ENCODE assay signal across 13 cellular contexts in genomic region chr1:27626031-27626935, GRCh38. TPM values are rescaled to one million over a fixed set of nuclear protein-coding genes. Genes with fewer than 3 reads are reported as not detected.
A peak's percentile ranks its signal among the peaks of the same experiment; 100 is the strongest.
DNase-seq lines count a peak whose midpoint lies in the region; ATAC-seq and TF ChIP-seq lines count a peak whose summit lies in the region.
"Had no signal": no experiment of that assay in that cellular context is flagged by ENCODE, and none has a peak within 500 bp of the region (broad histone marks: within the 10 kb centered on the region; RNA-seq: fewer than 3 reads in every experiment).

No MANE protein-coding gene starts in this region.

- no peaks in the 10 kb centered on the region for H3K9me3 ChIP-seq in T-helper 17 cell (ENCODE audit: control insufficient read depth, low read length, poor library complexity, severe bottlenecking)
- H3K9me3 ChIP-seq in mononuclear cell (ENCODE audit: low read depth, low read length), result no peaks in the 10 kb centered on the region
- H3K9me3 ChIP-seq in smooth muscle cell (replicated peaks; ENCODE audit: low read depth), result no peaks in the 10 kb centered on the region
- H3K9me3 ChIP-seq: prostate gland had no signal

- no peak overlapping the region for H3K9ac ChIP-seq in smooth muscle cell (ENCODE audit: low read depth)

- no peaks in the 10 kb centered on the region for H3K36me3 ChIP-seq in smooth muscle cell (ENCODE audit: low read depth)
- H3K36me3 ChIP-seq: prostate gland had no signal

- DNase-seq in T-helper 17 cell (no peak), smooth muscle cell (lab: John Stamatoyannopoulos, UW; ENCODE audit: unreplicated experiment) (no peak), globus pallidus (ENCODE audit: low spot score) (no peak)
- no peak for DNase-seq in activated CD4-positive, alpha-beta memory T cell treated with anti-CD3 and anti-CD28 coated beads, Interleukin-2, amount 10 ng/mL, durations not matched to agents 7 days and 5 days
- DNase-seq: activated CD4-positive, alpha-beta T cell treated with anti-CD3 and anti-CD28 coated beads, Interleukin-2, amount 50 U/mL, for 4 hours; DMS79; NCI-H1417; SHP77 had no signal

- H3K27ac ChIP-seq in smooth muscle cell (ENCODE audit: low read depth), result no peak overlapping the region
- H3K27ac ChIP-seq: prostate gland had no signal

- POLR2A ChIA-PET in activated CD4-positive, alpha-beta memory T cell treated with anti-CD3 and anti-CD28 coated beads, Interleukin-2, amount 10 ng/mL, durations not matched to agents 7 days and 5 days (lab: Charles Lee), result no interaction called here

- H2AFZ ChIP-seq in smooth muscle cell (ENCODE audit: low read depth), result no peak overlapping the region

- no peaks in the 10 kb centered on the region for H3F3A ChIP-seq in smooth muscle cell (ENCODE audit: low read depth)

- H3K4me1 ChIP-seq in mononuclear cell (ENCODE audit: insufficient read depth, low read length) (peaks cover 100% of the 10 kb centered on the region), smooth muscle cell (ENCODE audit: low read depth) (no peaks in the 10 kb centered on the region)
- H3K4me1 ChIP-seq: prostate gland had no signal

- H3K79me2 ChIP-seq in smooth muscle cell (ENCODE audit: low read depth), result no peaks in the 10 kb centered on the region

- no peak for TF ChIP-seq CTCF in smooth muscle cell (IDR thresholded peaks at IDR 0.05; ENCODE audit: borderline replicate concordance, insufficient read depth, poor library complexity, severe bottlenecking)

- ATAC-seq in GM21423 (IDR thresholded peaks at IDR 0.05; ENCODE audit: unreplicated experiment) (peak; percentile 23), T-helper 17 cell (peak; percentile 46), SK-N-SH treated with all-trans-retinoic acid at 6 μM for 48 hours (no peak)

- no peak overlapping the region for H3K27ac Mint-ChIP-seq in T-helper 17 cell
- H3K27ac Mint-ChIP-seq in activated CD4-positive, alpha-beta memory T cell treated with anti-CD3 and anti-CD28 coated beads, Interleukin-2, amount 10 ng/mL, durations not matched to agents 7 days and 5 days, result no peak overlapping the region

- no peaks in the 10 kb centered on the region for H4K20me1 ChIP-seq in smooth muscle cell (ENCODE audit: low read depth)

- CTCF ChIA-PET in activated CD4-positive, alpha-beta memory T cell treated with anti-CD3 and anti-CD28 coated beads, Interleukin-2, amount 10 ng/mL, durations not matched to agents 7 days and 5 days (lab: Charles Lee), result interaction anchor here (1.2 to 1.3 kb wide), 2 partner anchors 24 to 70 kb away, joined by 3 read pairs; no protein-coding TSS in a partner anchor

- H3K4me3 ChIP-seq in GM08714 (ENCODE audit: low read length), result peak overlapping the region; percentile 60; the same call in 1 of the 2 replicates
- peak overlapping the region; percentile 47 for H3K4me3 ChIP-seq in mononuclear cell (ENCODE audit: low read length)
- no peak overlapping the region for H3K4me3 ChIP-seq in smooth muscle cell
- H3K4me3 ChIP-seq: prostate gland had no signal

- H3K27me3 Mint-ChIP-seq in T-helper 17 cell, result no peaks in the 10 kb centered on the region
- peaks cover 10% of the 10 kb centered on the region for H3K27me3 Mint-ChIP-seq in activated CD4-positive, alpha-beta memory T cell treated with anti-CD3 and anti-CD28 coated beads, Interleukin-2, amount 10 ng/mL, durations not matched to agents 7 days and 5 days

- H3K27me3 ChIP-seq in mononuclear cell (ENCODE audit: insufficient read depth, low read length) (no peaks in the 10 kb centered on the region), smooth muscle cell (ENCODE audit: low read depth) (no peaks in the 10 kb centered on the region)

- H3K36me3 Mint-ChIP-seq in T-helper 17 cell (ENCODE audit: low read depth), result no peaks in the 10 kb centered on the region
- no peaks in the 10 kb centered on the region for H3K36me3 Mint-ChIP-seq in activated CD4-positive, alpha-beta memory T cell treated with anti-CD3 and anti-CD28 coated beads, Interleukin-2, amount 10 ng/mL, durations not matched to agents 7 days and 5 days (ENCODE audit: low read depth)

- no peaks in the 10 kb centered on the region for H3K9me3 Mint-ChIP-seq in activated CD4-positive, alpha-beta memory T cell treated with anti-CD3 and anti-CD28 coated beads, Interleukin-2, amount 10 ng/mL, durations not matched to agents 7 days and 5 days

- H3K4me3 Mint-ChIP-seq in T-helper 17 cell, result peak overlapping the region; percentile 49
- H3K4me3 Mint-ChIP-seq in activated CD4-positive, alpha-beta memory T cell treated with anti-CD3 and anti-CD28 coated beads, Interleukin-2, amount 10 ng/mL, durations not matched to agents 7 days and 5 days, result no peak overlapping the region

- WGBS in smooth muscle cell (ENCODE audit: low lambda C conversion rate), result 89% methylated on average over 11 of the region's 11 CpGs

- no peak overlapping the region for H3K4me2 ChIP-seq in smooth muscle cell

- H3K4me1 Mint-ChIP-seq in T-helper 17 cell, result peaks cover 29% of the 10 kb centered on the region
- peaks cover 40% of the 10 kb centered on the region for H3K4me1 Mint-ChIP-seq in activated CD4-positive, alpha-beta memory T cell treated with anti-CD3 and anti-CD28 coated beads, Interleukin-2, amount 10 ng/mL, durations not matched to agents 7 days and 5 days

TF ChIP-seq in SK-N-SH treated with all-trans-retinoic acid at 6 μM for 48 hours, 23 proteins besides CTCF, POLR2A, EP300 and RAD21 (continues in another document):
- no peak for TF ChIP-seq ZNF565 (CRISPR knock-in tag; conservative IDR thresholded peaks at IDR 0.05; ENCODE audit: low read depth)
- TF ChIP-seq ZFP30 (CRISPR knock-in tag; IDR thresholded peaks at IDR 0.05), result no peak
- TF ChIP-seq PATZ1 (CRISPR knock-in tag; IDR thresholded peaks at IDR 0.05; ENCODE audit: borderline replicate concordance), result no peak
- no peak for TF ChIP-seq TCF4 (CRISPR knock-in tag; IDR thresholded peaks at IDR 0.05; ENCODE audit: borderline replicate concordance)
- TF ChIP-seq, protein P1, sequence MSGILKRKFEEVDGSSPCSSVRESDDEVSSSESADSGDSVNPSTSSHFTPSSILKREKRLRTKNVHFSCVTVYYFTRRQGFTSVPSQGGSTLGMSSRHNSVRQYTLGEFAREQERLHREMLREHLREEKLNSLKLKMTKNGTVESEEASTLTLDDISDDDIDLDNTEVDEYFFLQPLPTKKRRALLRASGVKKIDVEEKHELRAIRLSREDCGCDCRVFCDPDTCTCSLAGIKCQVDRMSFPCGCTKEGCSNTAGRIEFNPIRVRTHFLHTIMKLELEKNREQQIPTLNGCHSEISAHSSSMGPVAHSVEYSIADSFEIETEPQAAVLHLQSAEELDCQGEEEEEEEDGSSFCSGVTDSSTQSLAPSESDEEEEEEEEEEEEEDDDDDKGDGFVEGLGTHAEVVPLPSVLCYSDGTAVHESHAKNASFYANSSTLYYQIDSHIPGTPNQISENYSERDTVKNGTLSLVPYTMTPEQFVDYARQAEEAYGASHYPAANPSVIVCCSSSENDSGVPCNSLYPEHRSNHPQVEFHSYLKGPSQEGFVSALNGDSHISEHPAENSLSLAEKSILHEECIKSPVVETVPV (CRISPR knock-in tag; IDR thresholded peaks at IDR 0.05), result no peak
- TF ChIP-seq OSR1 (CRISPR knock-in tag; IDR thresholded peaks at IDR 0.05), result no peak
- TF ChIP-seq RARB (CRISPR knock-in tag; IDR thresholded peaks at IDR 0.05), result no peak
- no peak for TF ChIP-seq CREB5 (CRISPR knock-in tag; IDR thresholded peaks at IDR 0.05; ENCODE audit: low read depth)
- no peak for TF ChIP-seq ESRRG (CRISPR knock-in tag; IDR thresholded peaks at IDR 0.05)

RNA-seq across cellular contexts. Expression of gene FGR, which starts 8.7 kb away (rescaled TPM):
- total RNA-seq in T-helper 17 cell (10 to 100 TPM in 1 of 2 donors, 1 to 10 TPM in 1; 3.3 to 12.6 TPM), mononuclear cell (123 TPM), smooth muscle cell (1.3 TPM in 1 of 2 replicates, not detected in the other)
- polyA plus RNA-seq in smooth muscle cell, result 0.10 and 0.65 TPM in 2 replicates
- not detected for total RNA-seq in activated CD4-positive, alpha-beta memory T cell treated with anti-CD3 and anti-CD28 coated beads, Interleukin-2, amount 10 ng/mL, durations not matched to agents 7 days and 5 days

RNA-seq across cellular contexts. Expression of gene AHDC1, which starts 22.3 kb away (rescaled TPM):
- total RNA-seq in T-helper 17 cell, result 10 to 100 TPM; 15.9 to 18.7 TPM
- 3.3 TPM for total RNA-seq in mononuclear cell
- 8.4 and 12.2 TPM in 2 replicates for total RNA-seq in smooth muscle cell
- polyA plus RNA-seq in smooth muscle cell, result 12.2 and 15.6 TPM in 2 replicates
- total RNA-seq in activated CD4-positive, alpha-beta memory T cell treated with anti-CD3 and anti-CD28 coated beads, Interleukin-2, amount 10 ng/mL, durations not matched to agents 7 days and 5 days, result 10 to 100 TPM; 16.9 to 18.9 TPM

RNA-seq across cellular contexts. Expression of gene IFI6, which starts 45.7 kb away (rescaled TPM):
- 10 to 100 TPM; 25.7 to 26.4 TPM for total RNA-seq in T-helper 17 cell
- 85.6 TPM for total RNA-seq in mononuclear cell
- 16.3 and 26.7 TPM in 2 replicates for total RNA-seq in smooth muscle cell
- 43.7 and 51.5 TPM in 2 replicates for polyA plus RNA-seq in smooth muscle cell
- 100 to 1,000 TPM; 577 to 593 TPM for total RNA-seq in activated CD4-positive, alpha-beta memory T cell treated with anti-CD3 and anti-CD28 coated beads, Interleukin-2, amount 10 ng/mL, durations not matched to agents 7 days and 5 days
